Comparison of ENCODE assay signal across 10 cellular contexts in genomic region chr6:36127462-36128016, GRCh38. TPM values are rescaled to one million over a fixed set of nuclear protein-coding genes. Genes with fewer than 3 reads are reported as not detected.
DNase-seq lines count a peak whose midpoint lies in the region; ATAC-seq and TF ChIP-seq lines count a peak whose summit lies in the region.
"Had no signal": no experiment of that assay in that cellular context is flagged by ENCODE, and none has a peak within 500 bp of the region (broad histone marks: within the 10 kb centered on the region; RNA-seq: fewer than 3 reads in every experiment).

No MANE protein-coding gene starts in this region.

- WGBS in mesodermal cell (ENCODE audit: insufficient coverage in 2 of 2), 2 experiments = 77 to 80% methylated on average over 7 to 8 of the region's 8 CpGs

- H3K9me3 ChIP-seq in mesodermal cell (ENCODE audit: control insufficient read depth, low read length) = no peaks in the 10 kb centered on the region
- H3K9me3 ChIP-seq: prostate gland had no signal

- H3K36me3 ChIP-seq in BJ (ENCODE audit: control insufficient read depth, insufficient read depth, low read length) = no peaks in the 10 kb centered on the region
- no peaks in the 10 kb centered on the region for H3K36me3 ChIP-seq in mesodermal cell (ENCODE audit: control insufficient read depth, insufficient read depth, low read length)
- H3K36me3 ChIP-seq: prostate gland had no signal

- no peak overlapping the region for H3K4me3 ChIP-seq in BJ (ENCODE audit: low read depth, low read length)
- H3K4me3 ChIP-seq in mesodermal cell (ENCODE audit: extremely low read depth, insufficient read depth, low read length, poor library complexity, severe bottlenecking) = no peak overlapping the region
- H3K4me3 ChIP-seq: prostate gland had no signal

- H3K27me3 ChIP-seq in BJ (ENCODE audit: control insufficient read depth, insufficient read depth, low read length) = no peaks in the 10 kb centered on the region

- no peak for ATAC-seq in GM18517 (IDR thresholded peaks at IDR 0.05; ENCODE audit: unreplicated experiment)

- peak; percentile 41 for DNase-seq in BJ (ENCODE audit: low read depth)
- peak; percentile 91 for DNase-seq in NCI-H226
- no peak for DNase-seq in epithelial cell of prostate (ENCODE audit: low read depth, low spot score)
- DNase-seq in NCI-H1105 treated with DMSO at 0.1 percent for 48 hours (lab: John Stamatoyannopoulos, UW) = no peak
- DNase-seq in NCI-H2029 treated with DMSO at 0.1 percent for 48 hours (lab: John Stamatoyannopoulos, UW) = no peak
- no peak for DNase-seq in NCI-H2107 treated with DMSO at 0.1 percent for 48 hours (lab: John Stamatoyannopoulos, UW; ENCODE audit: unreplicated experiment)
- DNase-seq: KBM-7 had no signal

- POLR2A ChIA-PET in BJ (lab: Charles Lee) = no interaction called here

- TF ChIP-seq CTCF in BJ (IDR thresholded peaks at IDR 0.05; ENCODE audit: insufficient read depth, low read depth, low read length) = no peak

- CTCF ChIA-PET in BJ (lab: Yijun Ruan, JAX) = interaction anchor here (0.8 to 1.6 kb wide), 4 partner anchors 33 to 233 kb away, joined by 4 to 5 read pairs (median 4); no protein-coding TSS in a partner anchor

- H3K4me1 ChIP-seq in mesodermal cell (ENCODE audit: control insufficient read depth, insufficient read depth, low read length, poor library complexity, severe bottlenecking) = peaks cover 52% of the 10 kb centered on the region

- H3K27ac ChIP-seq in epithelial cell of prostate = peak overlapping the region; percentile 56
- H3K27ac ChIP-seq in mesodermal cell (ENCODE audit: low read depth, low read length, severe bottlenecking) = peak overlapping the region; percentile 69
- H3K27ac ChIP-seq: prostate gland had no signal

RNA-seq across cellular contexts. Expression of gene MAPK13, which starts 2.8 kb away (rescaled TPM):
- polyA plus RNA-seq in BJ (2011; rRNA removed) = 2.8 and 3.8 TPM in 2 replicates
- polyA minus RNA-seq in BJ (2011; rRNA and poly(A)+ RNA removed) = 2.2 and 2.7 TPM in 2 replicates
- 4.3 TPM for polyA plus RNA-seq in mesodermal cell (2013, experiment 1 of 2)
- polyA plus RNA-seq in mesodermal cell (2013, experiment 2 of 2) = 4.1 TPM

Comparison
In these comparisons a context has a peak if more than half of its experiments do, and no peak if none do; other contexts are left out.
1. DNase-seq: peak in BJ (single experiment) and NCI-H226 (single experiment); none in epithelial cell of prostate (single experiment), NCI-H1105 treated with DMSO at 0.1 percent for 48 hours (single experiment), NCI-H2029 treated with DMSO at 0.1 percent for 48 hours (single experiment) and NCI-H2107 treated with DMSO at 0.1 percent for 48 hours (single experiment).